Comparison of ENCODE assay signal across 1 cellular context in genomic region chr2:62706721-62707516, GRCh38.
TF ChIP-seq lines count a peak whose summit lies in the region.

No MANE protein-coding gene starts in this region.

TF ChIP-seq in HepG2, 621 proteins besides CTCF, POLR2A, EP300 and RAD21 (continued from another document and continues in another):
- TF ChIP-seq NFAT5 (CRISPR knock-in tag; IDR thresholded peaks at IDR 0.05) (peak; percentile 45; the same call in 1 of the 2 replicates), HMG20A (CRISPR knock-in tag; IDR thresholded peaks at IDR 0.05; ENCODE audit: borderline replicate concordance) (no peak), ZNF781 (CRISPR knock-in tag; IDR thresholded peaks at IDR 0.05; ENCODE audit: borderline replicate concordance, not compliant biosample characterization) (no peak), ADNP (CRISPR knock-in tag; IDR thresholded peaks at IDR 0.05) (no peak), ZNF142 (CRISPR knock-in tag; IDR thresholded peaks at IDR 0.05) (peak; percentile 53; the same call in 1 of the 2 replicates), DMAP1 (CRISPR knock-in tag; IDR thresholded peaks at IDR 0.05) (no peak; the same call in 1 of the 2 replicates), ZNF740 (CRISPR knock-in tag; IDR thresholded peaks at IDR 0.05) (no peak), RELA (CRISPR knock-in tag; IDR thresholded peaks at IDR 0.05) (no peak), ZBTB38 (CRISPR knock-in tag; IDR thresholded peaks at IDR 0.05) (no peak), MIXL1 (CRISPR knock-in tag; IDR thresholded peaks at IDR 0.05) (peak; percentile 30; the same call in 1 of the 2 replicates), BCL6 (CRISPR knock-in tag; IDR thresholded peaks at IDR 0.05) (no peak), ZNF530 (CRISPR knock-in tag; IDR thresholded peaks at IDR 0.05; ENCODE audit: low read depth) (no peak), ZNF607 (CRISPR knock-in tag; IDR thresholded peaks at IDR 0.05; ENCODE audit: borderline replicate concordance) (0 out of 2 replicates have a peak, but pooled peaks have one; percentile 53), MED1 (CRISPR knock-in tag; IDR thresholded peaks at IDR 0.05) (peak; percentile 61), MEF2D (CRISPR knock-in tag; IDR thresholded peaks at IDR 0.05) (peak; percentile 18; the same call in 1 of the 2 replicates), ZNF232 (CRISPR knock-in tag; IDR thresholded peaks at IDR 0.05; ENCODE audit: borderline replicate concordance) (peak; percentile 52; the same call in 1 of the 2 replicates), FOXJ3 (CRISPR knock-in tag; IDR thresholded peaks at IDR 0.05; ENCODE audit: borderline replicate concordance) (peak; percentile 47; the same call in 1 of the 2 replicates), TFE3 (CRISPR knock-in tag; IDR thresholded peaks at IDR 0.05) (no peak), ZNF570 (CRISPR knock-in tag; IDR thresholded peaks at IDR 0.05; ENCODE audit: borderline replicate concordance) (no peak), REXO4 (CRISPR knock-in tag; IDR thresholded peaks at IDR 0.05; ENCODE audit: borderline replicate concordance) (no peak), THRA (CRISPR knock-in tag; IDR thresholded peaks at IDR 0.05; ENCODE audit: borderline replicate concordance) (no peak), PRDM4 (CRISPR knock-in tag; IDR thresholded peaks at IDR 0.05; ENCODE audit: borderline replicate concordance) (no peak), GATAD2A (CRISPR knock-in tag; IDR thresholded peaks at IDR 0.05) (peak; percentile 45; the same call in 1 of the 2 replicates), ZBTB1 (CRISPR knock-in tag; IDR thresholded peaks at IDR 0.05; ENCODE audit: borderline replicate concordance) (no peak), UBTF (CRISPR knock-in tag; IDR thresholded peaks at IDR 0.05) (no peak), PLRG1 (conservative IDR thresholded peaks at IDR 0.05) (no peak), GLMP (CRISPR knock-in tag; IDR thresholded peaks at IDR 0.05; ENCODE audit: borderline replicate concordance) (no peak), ZNF468 (CRISPR knock-in tag; IDR thresholded peaks at IDR 0.05) (no peak)
